22 cellular contexts compared by ENCODE assay signal in the genomic region with DNA sequence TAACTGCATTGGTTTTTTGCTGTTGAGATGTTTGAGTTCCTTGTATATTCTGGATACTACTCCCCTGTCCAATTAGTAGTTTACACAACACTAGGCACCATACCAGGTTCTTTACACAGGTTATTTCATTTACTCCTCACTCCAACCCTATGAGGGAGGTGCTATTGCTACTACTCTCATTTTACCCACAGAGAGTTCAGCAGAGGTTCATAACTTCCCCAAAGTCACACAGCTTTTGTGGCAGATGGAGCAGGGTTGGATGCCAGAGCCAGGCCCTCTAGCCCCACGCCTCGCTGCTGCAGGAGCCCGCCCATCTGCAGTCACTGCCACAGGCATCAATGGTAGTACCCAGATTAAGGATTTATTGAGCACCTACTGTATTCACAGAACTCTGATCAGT.
"Had no signal": no experiment of that assay in that cellular context is flagged by ENCODE, and none has a peak within 500 bp of the region (broad histone marks: within the 10 kb centered on the region; RNA-seq: fewer than 3 reads in every experiment).

No MANE protein-coding gene starts in this region.

- H3K4me1 ChIP-seq: breast epithelium, SJCRH30 had no signal

- H3K9me3 ChIP-seq: breast epithelium, MG63, Peyer's patch, SJCRH30, SK-N-SH had no signal

- ATAC-seq: activated CD4-positive, alpha-beta T cell treated with anti-CD3 and anti-CD28 coated beads for 36 hours had no signal

- H3K4me3 ChIP-seq: MG63, Peyer's patch, SJCRH30 had no signal

- H3K27me3 ChIP-seq: breast epithelium, MG63, Peyer's patch, SJCRH30 had no signal

- DNase-seq: activated CD4-positive, alpha-beta memory T cell treated with anti-CD3 and anti-CD28 coated beads, Interleukin-2, amount 10 ng/mL, durations not matched to agents 7 days and 5 days; activated CD4-positive, alpha-beta T cell treated with anti-CD3 and anti-CD28 coated beads for 36 hours; activated CD4-positive, alpha-beta T cell treated with anti-CD3 and anti-CD28 coated beads, Interleukin-2, amount 50 U/mL, for 1 hour; activated CD4-positive, CD25-positive, alpha-beta regulatory T cell; activated naive CD4-positive, alpha-beta T cell treated with anti-CD3 and anti-CD28 coated beads, Interleukin-2, amount 50 U/mL, for 16 hours; activated naive CD8-positive, alpha-beta T cell treated with anti-CD3 and anti-CD28 coated beads, Interleukin-2, amount 10 ng/mL, durations not matched to agents 7 days and 5 days; aorta; MG63; NCI-H146; NCI-H187 treated with DMSO at 0.1 percent for 48 hours; NCI-H2081 treated with DMSO at 0.1 percent for 48 hours; NCI-H2227 treated with DMSO at 0.1 percent for 48 hours; NCI-H524 treated with DMSO at 0.1 percent for 48 hours; OCI-M1; Peyer's patch; Right ventricle myocardium superior; SK-N-SH; T-helper 1 cell had no signal

- H3K36me3 ChIP-seq: breast epithelium, MG63, Peyer's patch, SJCRH30 had no signal

- H3K27ac ChIP-seq: KMS-11, Peyer's patch, SJCRH30, VCaP had no signal

- H3K9ac ChIP-seq: KMS-11, SK-N-SH had no signal

- H3K9me2 ChIP-seq: SK-N-SH had no signal

- H3K4me2 ChIP-seq: KMS-11 had no signal
